ENCODE assay signal across 8 cellular contexts in the genomic region with DNA sequence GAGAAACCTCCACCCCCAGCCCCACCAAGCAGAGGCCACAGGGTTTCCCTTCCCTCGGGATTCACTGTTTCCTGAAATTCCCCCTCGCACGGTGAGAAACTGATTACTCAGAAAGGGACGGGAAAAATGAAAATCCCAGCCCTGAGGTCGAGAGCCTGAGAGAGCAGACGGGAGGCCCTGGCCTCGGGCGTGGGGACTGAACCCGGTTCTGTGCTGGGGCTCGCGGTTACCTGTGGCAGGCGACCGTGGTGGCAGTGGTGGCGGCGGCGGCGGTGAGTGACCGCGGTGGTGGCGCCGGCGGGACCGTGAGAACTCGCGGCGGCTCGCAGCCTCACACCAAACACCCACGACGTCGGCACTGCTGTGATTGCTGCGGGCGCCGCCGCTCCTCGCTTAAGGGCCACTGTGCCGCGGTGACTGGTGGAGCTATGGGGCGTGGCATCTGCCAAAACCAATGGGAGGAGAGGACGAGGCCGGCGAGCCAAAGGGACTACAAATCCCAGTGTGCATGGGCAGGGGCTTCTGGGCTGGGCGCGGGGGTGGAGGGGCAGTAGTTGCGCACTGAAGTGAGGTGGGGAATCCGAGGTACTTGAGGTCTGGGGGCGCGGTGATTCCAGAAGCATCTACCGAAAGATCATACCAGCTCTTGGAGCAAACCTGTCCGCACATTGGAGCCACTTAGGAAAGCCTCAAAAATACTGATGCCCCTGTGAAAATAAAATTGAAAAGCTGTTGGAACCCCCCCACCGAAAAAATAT. TPM values are rescaled to one million over a fixed set of nuclear protein-coding genes. Genes with fewer than 3 reads are reported as not detected.
DNase-seq lines count a peak whose midpoint lies in the region; ATAC-seq and TF ChIP-seq lines count a peak whose summit lies in the region.

A gene (minus strand): TSS at position 369 of the 758 bp plus-strand sequence. CDS start 15,841 bp downstream, outside the sequence.

- DNase-seq in COR-L47 (lab: John Stamatoyannopoulos, UW) (peak; percentile 98), RPMI7951 (ENCODE audit: low read depth) (peak; percentile 89), fibroblast of villous mesenchyme (ENCODE audit: low read depth) (peak; percentile 95), nephron progenitor cell (peak; percentile 95)
- peak; percentile 40 to 83 (median 68) for DNase-seq in activated naive CD4-positive, alpha-beta T cell (lab: John Stamatoyannopoulos, UW)
- DNase-seq in stimulated activated naive CD8-positive, alpha-beta T cell treated with anti-CD3 and anti-CD28 coated beads, Interleukin-15, Interleukin-2, amounts not matched to agents 100 U/mL and 50 U/mL, for 24 hours: peak; percentile 82

- peak within 1 kb of the TSS; percentile 92 for H3K4me3 Mint-ChIP-seq in nephron progenitor cell

- H3K9me3 ChIP-seq in HUES48 (ENCODE audit: control insufficient read depth, insufficient read depth, low read length): no peaks in the 10 kb centered on the region; the same call in 1 of the 2 replicates

- H3K4me3 ChIP-seq in HUES48 (ENCODE audit: low read depth, low read length) (peak within 1 kb of the TSS; percentile 81), fibroblast of villous mesenchyme (ENCODE audit: low read depth, low read length) (peak within 1 kb of the TSS; percentile 90)

- H3K4me1 ChIP-seq in HUES48 (ENCODE audit: control insufficient read depth, insufficient read depth, low read length): peaks cover 5% of the 10 kb centered on the region; the same call in 1 of the 2 replicates

- peaks cover 11% of the 10 kb centered on the region for H3K27me3 Mint-ChIP-seq in nephron progenitor cell (ENCODE audit: low read depth, poor library complexity)

- ATAC-seq in GM21360 (IDR thresholded peaks at IDR 0.05; ENCODE audit: unreplicated experiment): peak; percentile 73
- peak; percentile 91 for ATAC-seq in stimulated activated naive CD8-positive, alpha-beta T cell treated with anti-CD3 and anti-CD28 coated beads, Interleukin-15, Interleukin-2, amounts not matched to agents 100 U/mL and 50 U/mL, for 24 hours

- H3K27ac ChIP-seq in HUES48 (ENCODE audit: low read depth, low read length): peak within 1 kb of the TSS; percentile 42

- peak within 1 kb of the TSS; percentile 96 for H3K27ac Mint-ChIP-seq in nephron progenitor cell

- peaks cover 7% of the 10 kb centered on the region for H3K9me3 Mint-ChIP-seq in nephron progenitor cell

- no peaks in the 10 kb centered on the region for H3K36me3 ChIP-seq in HUES48 (ENCODE audit: control insufficient read depth, insufficient read depth, low read length)

- TF ChIP-seq CTCF in fibroblast of villous mesenchyme (IDR thresholded peaks at IDR 0.05; ENCODE audit: insufficient read depth, low read depth, low read length) (no peak), nephron progenitor cell (IDR thresholded peaks at IDR 0.05) (no peak)

- H3K9ac ChIP-seq in HUES48 (ENCODE audit: low read depth, low read length): peak within 1 kb of the TSS; percentile 54

- peaks cover 11% of the 10 kb centered on the region; the same call in 1 of the 2 replicates for H3K27me3 ChIP-seq in HUES48 (ENCODE audit: control insufficient read depth, insufficient read depth, low read length)

- H3K4me1 Mint-ChIP-seq in nephron progenitor cell: peaks cover 33% of the 10 kb centered on the region

- H3K36me3 Mint-ChIP-seq in nephron progenitor cell (ENCODE audit: low read depth): peaks cover 27% of the 10 kb centered on the region

RNA-seq across cellular contexts. Expression of the gene that starts here (rescaled TPM):
- 35.9 and 40.3 TPM in 2 replicates for total RNA-seq in RPMI7951 (2014; rRNA removed; shearing (Covaris generic))
- 41.5 and 45.7 TPM in 2 replicates for total RNA-seq in fibroblast of villous mesenchyme

Comparison
In these comparisons a context has a peak if more than half of its experiments do, and no peak if none do; other contexts are left out.
1. Peak in every context shown above with its lines: DNase-seq, ATAC-seq, H3K4me3 ChIP-seq and H3K27ac ChIP-seq.